25 cellular contexts compared by ENCODE assay signal in the genomic region with DNA sequence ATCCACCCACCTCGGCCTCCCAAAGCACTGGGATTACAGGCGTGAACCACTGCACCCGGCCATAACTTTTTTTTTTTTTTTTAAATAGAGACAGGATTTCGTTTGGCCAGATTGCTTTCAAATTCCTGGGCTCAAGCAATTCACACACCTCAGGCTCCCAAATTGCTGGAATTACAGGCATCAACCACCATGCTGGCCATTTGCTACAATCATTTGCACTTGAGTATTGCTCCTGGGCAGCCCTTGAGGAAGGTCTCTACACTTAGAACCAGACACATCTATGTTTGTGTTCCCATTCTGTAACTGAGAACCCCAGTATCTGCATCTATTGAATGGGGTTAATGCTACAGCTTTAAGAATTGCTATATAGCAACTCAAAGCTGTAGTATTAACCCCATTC.
DNase-seq lines count a peak whose midpoint lies in the region; ATAC-seq, FAIRE-seq and TF ChIP-seq lines count a peak whose summit lies in the region.
"Had no signal": no experiment of that assay in that cellular context is flagged by ENCODE, and none has a peak within 500 bp of the region (broad histone marks: within the 10 kb centered on the region; RNA-seq: fewer than 3 reads in every experiment).

No MANE protein-coding gene starts in this region.

- TF ChIP-seq CTCF in A549 (IDR thresholded peaks at IDR 0.05) (no peak), HFFc6 (IDR thresholded peaks at IDR 0.05) (no peak), foreskin keratinocyte (conservative IDR thresholded peaks at IDR 0.05) (no peak), gastrocnemius medialis (IDR thresholded peaks at IDR 0.05 in 4 of 5, conservative IDR thresholded peaks at IDR 0.05 in 1 of 5) (no peak)

- 80% methylated on average over 4 of the region's 4 CpGs for WGBS in A549 (ENCODE audit: missing lambda C conversion rate)

- no peak overlapping the region for H3K4me3 Mint-ChIP-seq in HFFc6
- no peak overlapping the region for H3K4me3 Mint-ChIP-seq in activated naive CD8-positive, alpha-beta T cell treated with anti-CD3 and anti-CD28 coated beads for 36 hours
- H3K4me3 Mint-ChIP-seq in CD4-positive, alpha-beta memory T cell, result no peak overlapping the region
- H3K4me3 Mint-ChIP-seq: CD4-positive, alpha-beta T cell; H9 had no signal

- H3K4me1 ChIP-seq in A549, result peaks cover 32% of the 10 kb centered on the region
- peaks cover 34% of the 10 kb centered on the region for H3K4me1 ChIP-seq in adipocyte (ENCODE audit: control insufficient read depth, insufficient read depth, low read length)
- peaks cover 27% of the 10 kb centered on the region for H3K4me1 ChIP-seq in foreskin keratinocyte
- no peaks in the 10 kb centered on the region for H3K4me1 ChIP-seq in gastrocnemius medialis
- H3K4me1 ChIP-seq in CD4-positive, alpha-beta memory T cell (ENCODE audit: insufficient read depth, low read length), result no peaks in the 10 kb centered on the region
- H3K4me1 ChIP-seq: BLaER1, Caco-2 had no signal

- H3K27ac ChIP-seq in A549 (peak overlapping the region; percentile 84 to 90; a peak in 5 of 6 replicates), foreskin keratinocyte (peak overlapping the region; percentile 90), gastrocnemius medialis (no peak overlapping the region)
- H3K27ac ChIP-seq in CD4-positive, alpha-beta memory T cell (ENCODE audit: low read depth, low read length), result no peak overlapping the region
- H3K27ac ChIP-seq: BLaER1, HL-60 had no signal

- no peak overlapping the region for H3K4me3 ChIP-seq in A549
- H3K4me3 ChIP-seq in adipocyte (ENCODE audit: low read length), result no peak overlapping the region
- H3K4me3 ChIP-seq in gastrocnemius medialis, result no peak overlapping the region
- H3K4me3 ChIP-seq in CD4-positive, alpha-beta memory T cell (ENCODE audit: low read length in 2 of 2), result no peak overlapping the region
- H3K4me3 ChIP-seq: BLaER1, SJCRH30 had no signal

- no peak for TF ChIP-seq POLR2A in A549 (IDR thresholded peaks at IDR 0.05; ENCODE audit: low read length)
- TF ChIP-seq POLR2A in gastrocnemius medialis (IDR thresholded peaks at IDR 0.05), result no peak

- DNase-seq in A549 (ENCODE audit: low read depth in 1 of 2, low spot score in 1 of 2) (no peak), HFFc6 (no peak), adipocyte (ENCODE audit: low read depth) (no peak), foreskin keratinocyte (no peak), gastrocnemius medialis (no peak), kidney glomerular epithelial cell (lab: John Stamatoyannopoulos, UW) (no peak)
- DNase-seq in activated naive CD8-positive, alpha-beta T cell treated with anti-CD3 and anti-CD28 coated beads for 36 hours, result no peak
- no peak for DNase-seq in CD4-positive, alpha-beta memory T cell
- DNase-seq: Caco-2; CD4-positive, alpha-beta T cell; DMS 273 treated with DMSO at 0.1 percent for 48 hours; DMS79 treated with DMSO at 0.1 percent for 48 hours; H9; KBM-7; NCI-H1105; NCI-H146; NCI-H2029; NCI-H226; NCI-H510A treated with DMSO at 0.1 percent for 48 hours; NCI-H748 treated with DMSO at 0.1 percent for 48 hours; SJCRH30 had no signal

- H3K36me3 ChIP-seq in adipocyte (ENCODE audit: control insufficient read depth, insufficient read depth, low read length, severe bottlenecking), result peaks cover 3% of the 10 kb centered on the region
- H3K36me3 ChIP-seq in gastrocnemius medialis, result no peaks in the 10 kb centered on the region
- no peaks in the 10 kb centered on the region for H3K36me3 ChIP-seq in CD4-positive, alpha-beta memory T cell (ENCODE audit: insufficient read depth, low read length)
- H3K36me3 ChIP-seq: BLaER1, SJCRH30 had no signal

- H3K36me3 Mint-ChIP-seq in HFFc6 (ENCODE audit: low read depth), result peaks cover 25% of the 10 kb centered on the region
- no peaks in the 10 kb centered on the region for H3K36me3 Mint-ChIP-seq in activated naive CD8-positive, alpha-beta T cell treated with anti-CD3 and anti-CD28 coated beads for 36 hours
- H3K36me3 Mint-ChIP-seq in CD4-positive, alpha-beta memory T cell, result no peaks in the 10 kb centered on the region

- H3K27me3 ChIP-seq in adipocyte (replicated peaks; ENCODE audit: control insufficient read depth, insufficient read depth, low read length) (no peaks in the 10 kb centered on the region), foreskin keratinocyte (no peaks in the 10 kb centered on the region), gastrocnemius medialis (no peaks in the 10 kb centered on the region)
- no peaks in the 10 kb centered on the region for H3K27me3 ChIP-seq in CD4-positive, alpha-beta memory T cell (ENCODE audit: insufficient read depth, low read length)
- H3K27me3 ChIP-seq: BLaER1, SJCRH30 had no signal

- ATAC-seq in A549 (no peak), foreskin keratinocyte (no peak), gastrocnemius medialis (no peak)
- ATAC-seq: HepG2, Panc1 had no signal

- POLR2A ChIA-PET in A549 (lab: Yijun Ruan, JAX), result no interaction called here
- POLR2A ChIA-PET in CD4-positive, alpha-beta memory T cell (lab: Charles Lee; ENCODE audit: partially characterized antibody), result no interaction called here

- H3K27ac Mint-ChIP-seq in HFFc6, result peak overlapping the region; percentile 85
- H3K27ac Mint-ChIP-seq in activated naive CD8-positive, alpha-beta T cell treated with anti-CD3 and anti-CD28 coated beads for 36 hours, result no peak overlapping the region
- H3K27ac Mint-ChIP-seq in CD4-positive, alpha-beta memory T cell, result no peak overlapping the region
- H3K27ac Mint-ChIP-seq: CD4-positive, alpha-beta T cell; H9 had no signal

- no peak for TF ChIP-seq EP300 in A549 (IDR thresholded peaks at IDR 0.05)

- H3K4me1 Mint-ChIP-seq in HFFc6 (ENCODE audit: low read depth), result peaks cover 61% of the 10 kb centered on the region
- H3K4me1 Mint-ChIP-seq in activated naive CD8-positive, alpha-beta T cell treated with anti-CD3 and anti-CD28 coated beads for 36 hours, result no peaks in the 10 kb centered on the region
- no peaks in the 10 kb centered on the region for H3K4me1 Mint-ChIP-seq in CD4-positive, alpha-beta memory T cell
- H3K4me1 Mint-ChIP-seq: H9 had no signal

- no peak for FAIRE-seq in A549 (lab: Jason Lieb, UNC)
- FAIRE-seq: HepG2 had no signal

- no peak for TF ChIP-seq RAD21 in A549 (conservative IDR thresholded peaks at IDR 0.05 in 1 of 2, IDR thresholded peaks at IDR 0.05 in 1 of 2)

- H3K4me2 ChIP-seq in A549, result peak overlapping the region; percentile 63
- H3K4me2 ChIP-seq: BLaER1 had no signal

- CTCF ChIA-PET in A549 (lab: Yijun Ruan, JAX), result interaction anchor here (1.0 kb wide), 1 partner anchor 11 kb away, joined by 3 read pairs; no protein-coding TSS in a partner anchor
- CTCF ChIA-PET in CD4-positive, alpha-beta memory T cell (lab: Charles Lee; ENCODE audit: partially characterized antibody), result no interaction called here

- in situ Hi-C loops in gastrocnemius medialis (cut with MboI; ENCODE audit: low sequenced_read_pairs in 4 of 4), result loop anchor here in 2 of 4 donors (25.0 kb wide), 2 partner anchors 1048 to 1248 kb away; no protein-coding TSS in a partner anchor

- H3K9me3 ChIP-seq in A549 (peaks cover 7% of the 10 kb centered on the region; the same call in 2 of the 3 replicates), adipocyte (ENCODE audit: control insufficient read depth, low read length) (peaks cover 2% of the 10 kb centered on the region), gastrocnemius medialis (no peaks in the 10 kb centered on the region)
- no peaks in the 10 kb centered on the region for H3K9me3 ChIP-seq in CD4-positive, alpha-beta memory T cell (ENCODE audit: control insufficient read depth in 1 of 2, low read length in 2 of 2)
- H3K9me3 ChIP-seq: Caco-2 had no signal

- H3K9me3 Mint-ChIP-seq in HFFc6, result 0 out of 2 replicates have a peak, but pooled peaks cover 5% of the 10 kb centered on the region
- no peaks in the 10 kb centered on the region for H3K9me3 Mint-ChIP-seq in activated naive CD8-positive, alpha-beta T cell treated with anti-CD3 and anti-CD28 coated beads for 36 hours
- H3K9me3 Mint-ChIP-seq in CD4-positive, alpha-beta memory T cell, result peaks cover 0 to 7% (median 2%) of the 10 kb centered on the region in 8 donors
- H3K9me3 Mint-ChIP-seq: CD4-positive, alpha-beta T cell; H9 had no signal

- intact Hi-C loops in gastrocnemius medialis (cut with DNase I; ENCODE audit: low total_unique reads), result no loop called here
- intact Hi-C loops in CD4-positive, alpha-beta memory T cell (cut with micrococcal nuclease), result no loop called here

- H3K27me3 Mint-ChIP-seq in HFFc6 (ENCODE audit: insufficient read depth), result no peaks in the 10 kb centered on the region
- peaks cover 13% of the 10 kb centered on the region for H3K27me3 Mint-ChIP-seq in activated naive CD8-positive, alpha-beta T cell treated with anti-CD3 and anti-CD28 coated beads for 36 hours
- H3K27me3 Mint-ChIP-seq in CD4-positive, alpha-beta memory T cell, result peaks cover 2% of the 10 kb centered on the region in 2 donors

- H3K9ac ChIP-seq in adipocyte (ENCODE audit: low read length), result peak overlapping the region; percentile 78
- H3K9ac ChIP-seq: BLaER1 had no signal

TF ChIP-seq in A549, 52 proteins besides CTCF, POLR2A, EP300 and RAD21:
- TF ChIP-seq MAFK (IDR thresholded peaks at IDR 0.05; ENCODE audit: partially characterized antibody) (no peak), HDAC2 (IDR thresholded peaks at IDR 0.05) (no peak), ZC3H11A (IDR thresholded peaks at IDR 0.05) (no peak), ZSCAN20 (CRISPR knock-in tag; IDR thresholded peaks at IDR 0.05) (no peak), CHD2 (IDR thresholded peaks at IDR 0.05; ENCODE audit: low read length, partially characterized antibody) (no peak), JUNB (IDR thresholded peaks at IDR 0.05) (no peak)
- TF ChIP-seq, protein P1, sequence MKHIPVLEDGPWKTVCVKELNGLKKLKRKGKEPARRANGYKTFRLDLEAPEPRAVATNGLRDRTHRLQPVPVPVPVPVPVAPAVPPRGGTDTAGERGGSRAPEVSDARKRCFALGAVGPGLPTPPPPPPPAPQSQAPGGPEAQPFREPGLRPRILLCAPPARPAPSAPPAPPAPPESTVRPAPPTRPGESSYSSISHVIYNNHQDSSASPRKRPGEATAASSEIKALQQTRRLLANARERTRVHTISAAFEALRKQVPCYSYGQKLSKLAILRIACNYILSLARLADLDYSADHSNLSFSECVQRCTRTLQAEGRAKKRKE (CRISPR knock-in tag; IDR thresholded peaks at IDR 0.05; ENCODE audit: low read depth), result no peak

Comparison
In these comparisons a context has a peak if more than half of its experiments do, and no peak if none do; other contexts are left out.
1. H3K27ac ChIP-seq: peak in A549 (2 of 2) and foreskin keratinocyte (single experiment); none in gastrocnemius medialis (0 of 4) and CD4-positive, alpha-beta memory T cell (single experiment).